In genomic region chr22:28793976-28794584, GRCh38 we compare ENCODE assay signal across 14 cellular contexts. TPM values are rescaled to one million over a fixed set of nuclear protein-coding genes. Genes with fewer than 3 reads are reported as not detected.
DNase-seq lines count a peak whose midpoint lies in the region; TF ChIP-seq lines count a peak whose summit lies in the region.
"Had no signal": no experiment of that assay in that cellular context is flagged by ENCODE, and none has a peak within 500 bp of the region (broad histone marks: within the 10 kb centered on the region; RNA-seq: fewer than 3 reads in every experiment).

No MANE protein-coding gene starts in this region.

- DNase-seq in activated CD4-positive, alpha-beta memory T cell treated with anti-CD3 and anti-CD28 coated beads, Interleukin-2, amount 10 ng/mL, durations not matched to agents 7 days and 5 days, result no peak
- no peak for DNase-seq in activated CD4-positive, alpha-beta memory T cell treated with anti-CD3 and anti-CD28 coated beads for 36 hours
- no peak for DNase-seq in NCI-H226
- no peak for DNase-seq in NCI-H748 treated with DMSO at 0.1 percent for 48 hours (lab: John Stamatoyannopoulos, UW)
- DNase-seq in NCI-H510A (lab: John Stamatoyannopoulos, UW), result no peak
- DNase-seq: activated gamma-delta T cell treated with Interleukin-2 at 50 U/mL for 16 hours; effector CD8-positive, alpha-beta T cell; KBM-7; left ventricle myocardium inferior; naive B cell; stimulated activated CD4-positive, alpha-beta T cell treated with anti-CD3 and anti-CD28 coated beads, Interleukin-15, amount 100 ng/mL, for 24 hours had no signal

- TF ChIP-seq CTCF in brain (conservative IDR thresholded peaks at IDR 0.05) (no peak), nephron (IDR thresholded peaks at IDR 0.05; ENCODE audit: unreplicated experiment in 3 of 3) (no peak)

- no peaks in the 10 kb centered on the region for H3K9me3 Mint-ChIP-seq in activated CD4-positive, alpha-beta memory T cell treated with anti-CD3 and anti-CD28 coated beads, Interleukin-2, amount 10 ng/mL, durations not matched to agents 7 days and 5 days
- H3K9me3 Mint-ChIP-seq in activated CD4-positive, alpha-beta memory T cell treated with anti-CD3 and anti-CD28 coated beads for 36 hours, result no peaks in the 10 kb centered on the region
- H3K9me3 Mint-ChIP-seq in IgD-negative memory B cell, result no peaks in the 10 kb centered on the region
- H3K9me3 Mint-ChIP-seq in brain, result no peaks in the 10 kb centered on the region
- no peaks in the 10 kb centered on the region for H3K9me3 Mint-ChIP-seq in nephron
- H3K9me3 Mint-ChIP-seq: naive B cell had no signal

- H3K27ac Mint-ChIP-seq in activated CD4-positive, alpha-beta memory T cell treated with anti-CD3 and anti-CD28 coated beads, Interleukin-2, amount 10 ng/mL, durations not matched to agents 7 days and 5 days, result peak overlapping the region; percentile 52
- H3K27ac Mint-ChIP-seq in activated CD4-positive, alpha-beta memory T cell treated with anti-CD3 and anti-CD28 coated beads for 36 hours, result no peak overlapping the region
- H3K27ac Mint-ChIP-seq in IgD-negative memory B cell, result peak overlapping the region; percentile 2 to 62 (median 41)
- H3K27ac Mint-ChIP-seq in brain, result peak overlapping the region in 3 of 5 experiments; percentile 17 to 68 (median 41)
- H3K27ac Mint-ChIP-seq in nephron, result peak overlapping the region in 2 of 3 experiments; percentile 45 to 74

- peaks cover 71% of the 10 kb centered on the region for H3K4me1 Mint-ChIP-seq in activated CD4-positive, alpha-beta memory T cell treated with anti-CD3 and anti-CD28 coated beads, Interleukin-2, amount 10 ng/mL, durations not matched to agents 7 days and 5 days
- H3K4me1 Mint-ChIP-seq in activated CD4-positive, alpha-beta memory T cell treated with anti-CD3 and anti-CD28 coated beads for 36 hours (ENCODE audit: low read depth), result peaks cover 67% of the 10 kb centered on the region
- H3K4me1 Mint-ChIP-seq in IgD-negative memory B cell (peaks cover 40 to 54% (median 43%) of the 10 kb centered on the region in 3 donors), brain (peaks cover 44% of the 10 kb centered on the region), nephron (peaks cover 18% of the 10 kb centered on the region)

- no peak overlapping the region for H3K4me3 Mint-ChIP-seq in activated CD4-positive, alpha-beta memory T cell treated with anti-CD3 and anti-CD28 coated beads, Interleukin-2, amount 10 ng/mL, durations not matched to agents 7 days and 5 days
- no peak overlapping the region for H3K4me3 Mint-ChIP-seq in activated CD4-positive, alpha-beta memory T cell treated with anti-CD3 and anti-CD28 coated beads for 36 hours
- peak overlapping the region in 2 of 4 donors; percentile 55 to 56 for H3K4me3 Mint-ChIP-seq in IgD-negative memory B cell
- H3K4me3 Mint-ChIP-seq in brain, result peak overlapping the region in 1 of 5 experiments; percentile 69
- H3K4me3 Mint-ChIP-seq in nephron, result no peak overlapping the region

- no peaks in the 10 kb centered on the region for H3K27me3 Mint-ChIP-seq in activated CD4-positive, alpha-beta memory T cell treated with anti-CD3 and anti-CD28 coated beads, Interleukin-2, amount 10 ng/mL, durations not matched to agents 7 days and 5 days
- H3K27me3 Mint-ChIP-seq in activated CD4-positive, alpha-beta memory T cell treated with anti-CD3 and anti-CD28 coated beads for 36 hours, result no peaks in the 10 kb centered on the region
- H3K27me3 Mint-ChIP-seq in IgD-negative memory B cell (no peaks in the 10 kb centered on the region), brain (no peaks in the 10 kb centered on the region), nephron (ENCODE audit: low read depth) (no peaks in the 10 kb centered on the region)
- H3K27me3 Mint-ChIP-seq: naive B cell had no signal

- intact Hi-C loops in activated CD4-positive, alpha-beta memory T cell treated with anti-CD3 and anti-CD28 coated beads for 36 hours (cut with micrococcal nuclease), result no loop called here

- CTCF ChIA-PET in activated CD4-positive, alpha-beta memory T cell treated with anti-CD3 and anti-CD28 coated beads, Interleukin-2, amount 10 ng/mL, durations not matched to agents 7 days and 5 days (lab: Charles Lee), result interaction anchor here (0.6 to 2.3 kb wide), 3 partner anchors 8 to 188 kb away, joined by 3 to 11 read pairs (median 4); no protein-coding TSS in a partner anchor
- CTCF ChIA-PET in activated CD4-positive, alpha-beta memory T cell treated with anti-CD3 and anti-CD28 coated beads for 36 hours (lab: Charles Lee), result interaction anchor here (1.5 to 1.9 kb wide), 2 partner anchors 35 to 63 kb away, joined by 4 read pairs; no protein-coding TSS in a partner anchor

- peaks cover 80% of the 10 kb centered on the region for H3K36me3 Mint-ChIP-seq in activated CD4-positive, alpha-beta memory T cell treated with anti-CD3 and anti-CD28 coated beads, Interleukin-2, amount 10 ng/mL, durations not matched to agents 7 days and 5 days (ENCODE audit: low read depth)
- peaks cover 57% of the 10 kb centered on the region for H3K36me3 Mint-ChIP-seq in activated CD4-positive, alpha-beta memory T cell treated with anti-CD3 and anti-CD28 coated beads for 36 hours
- H3K36me3 Mint-ChIP-seq in IgD-negative memory B cell, result peaks cover 3% of the 10 kb centered on the region
- H3K36me3 Mint-ChIP-seq in brain, result peaks cover 67% of the 10 kb centered on the region
- peaks cover 63% of the 10 kb centered on the region for H3K36me3 Mint-ChIP-seq in nephron (ENCODE audit: low read depth)

- POLR2A ChIA-PET in activated CD4-positive, alpha-beta memory T cell treated with anti-CD3 and anti-CD28 coated beads, Interleukin-2, amount 10 ng/mL, durations not matched to agents 7 days and 5 days (lab: Charles Lee), result interaction anchor here (0.7 to 15.8 kb wide), 7 partner anchors 10 to 32 kb away, joined by 3 to 348 read pairs (median 4); no protein-coding TSS in a partner anchor
- POLR2A ChIA-PET in activated CD4-positive, alpha-beta memory T cell treated with anti-CD3 and anti-CD28 coated beads for 36 hours (lab: Charles Lee), result interaction anchor here (2.9 kb wide), 1 partner anchor 21 kb away, joined by 13 read pairs; the partner anchor contains the start of gene CCDC117

RNA-seq across cellular contexts. Expression of gene XBP1, which starts 6.3 kb away (rescaled TPM):
- total RNA-seq in activated CD4-positive, alpha-beta memory T cell treated with anti-CD3 and anti-CD28 coated beads, Interleukin-2, amount 10 ng/mL, durations not matched to agents 7 days and 5 days, result 100 to 1,000 TPM; 263 to 266 TPM
- 100 to 1,000 TPM; 128 to 132 TPM for total RNA-seq in activated CD4-positive, alpha-beta memory T cell treated with anti-CD3 and anti-CD28 coated beads for 36 hours
- 147 TPM for polyA plus RNA-seq in IgD-negative memory B cell
- polyA plus RNA-seq in brain (ENCODE audit: insufficient read depth, low read depth, low replicate concordance), result 92.5 TPM

RNA-seq across cellular contexts. Expression of gene CCDC117, which starts 21.6 kb away (rescaled TPM):
- 10 to 100 TPM; 33.6 to 35.2 TPM for total RNA-seq in activated CD4-positive, alpha-beta memory T cell treated with anti-CD3 and anti-CD28 coated beads, Interleukin-2, amount 10 ng/mL, durations not matched to agents 7 days and 5 days
- total RNA-seq in activated CD4-positive, alpha-beta memory T cell treated with anti-CD3 and anti-CD28 coated beads for 36 hours, result 10 to 100 TPM; 27.7 to 31.6 TPM
- 12.0 TPM for polyA plus RNA-seq in IgD-negative memory B cell
- 9.6 TPM for polyA plus RNA-seq in brain (ENCODE audit: insufficient read depth, low read depth, low replicate concordance)

RNA-seq across cellular contexts. Expression of gene HSCB, which starts 52.2 kb away (rescaled TPM):
- total RNA-seq in activated CD4-positive, alpha-beta memory T cell treated with anti-CD3 and anti-CD28 coated beads, Interleukin-2, amount 10 ng/mL, durations not matched to agents 7 days and 5 days, result 10 to 100 TPM; 14.4 to 16.1 TPM
- 10 to 100 TPM; 16.5 to 18.1 TPM for total RNA-seq in activated CD4-positive, alpha-beta memory T cell treated with anti-CD3 and anti-CD28 coated beads for 36 hours
- polyA plus RNA-seq in IgD-negative memory B cell, result 24.1 TPM
- 13.2 TPM for polyA plus RNA-seq in brain (ENCODE audit: insufficient read depth, low read depth, low replicate concordance)

RNA-seq across cellular contexts. Expression of gene CHEK2, which starts 52.5 kb away (rescaled TPM):
- 10 to 100 TPM; 38.7 to 39.8 TPM for total RNA-seq in activated CD4-positive, alpha-beta memory T cell treated with anti-CD3 and anti-CD28 coated beads, Interleukin-2, amount 10 ng/mL, durations not matched to agents 7 days and 5 days
- total RNA-seq in activated CD4-positive, alpha-beta memory T cell treated with anti-CD3 and anti-CD28 coated beads for 36 hours, result 10 to 100 TPM; 30.0 to 36.0 TPM
- polyA plus RNA-seq in IgD-negative memory B cell (19.4 TPM), brain (ENCODE audit: insufficient read depth, low read depth, low replicate concordance) (14.1 TPM)
